8 cellular contexts compared by ENCODE assay signal in genomic region chrX:54357414-54358377, GRCh38. TPM values are rescaled to one million over a fixed set of nuclear protein-coding genes. Genes with fewer than 3 reads are reported as not detected.
A peak's percentile ranks its signal among the peaks of the same experiment; 100 is the strongest.
DNase-seq lines count a peak whose midpoint lies in the region; ATAC-seq and TF ChIP-seq lines count a peak whose summit lies in the region.

Gene WNK3 (minus strand): TSS chrX:54358046.

- H3K4me2 ChIP-seq in SK-N-SH = peak within 1 kb of the TSS; percentile 71
- peak within 1 kb of the TSS; percentile 69 for H3K4me2 ChIP-seq in osteoblast (ENCODE audit: insufficient read depth, low read length)

- H3K9me2 ChIP-seq in SK-N-SH = no peaks in the 10 kb centered on the region

- H3K4me3 ChIP-seq in AG04449 (ENCODE audit: low read depth, low read length) (peak within 1 kb of the TSS; percentile 66), SK-N-SH (ENCODE audit: low read depth in 2 of 2, low read length in 1 of 2) (peak within 1 kb of the TSS; percentile 63 to 71), heart right ventricle (peak within 1 kb of the TSS; percentile 35 to 64 (median 54)), osteoblast (ENCODE audit: insufficient read depth, low read length) (peak within 1 kb of the TSS; percentile 64)

- H3K27me3 ChIP-seq in SK-N-SH (ENCODE audit: insufficient read depth) = no peaks in the 10 kb centered on the region; the same call in 1 of the 2 replicates
- peaks cover 0 to 66% (median 0%) of the 10 kb centered on the region in 7 donors for H3K27me3 ChIP-seq in heart right ventricle
- peaks cover 22% of the 10 kb centered on the region for H3K27me3 ChIP-seq in osteoblast (ENCODE audit: insufficient read depth, low read length)

- H3K4me1 Mint-ChIP-seq in IgD-negative memory B cell (peaks cover 0 to 5% (median 3%) of the 10 kb centered on the region in 3 donors), type B pancreatic cell (ENCODE audit: unreplicated experiment) (peaks cover 7% of the 10 kb centered on the region)

- H3K9me3 ChIP-seq in SK-N-SH (no peaks in the 10 kb centered on the region), heart right ventricle (peaks cover 0 to 14% (median 0%) of the 10 kb centered on the region in 11 donors), osteoblast (ENCODE audit: low read depth, low read length) (no peaks in the 10 kb centered on the region)

- H2AFZ ChIP-seq in SK-N-SH (ENCODE audit: low read depth) (peak within 1 kb of the TSS; percentile 88; the same call in 1 of the 2 replicates), osteoblast (ENCODE audit: low read length) (peak within 1 kb of the TSS; percentile 78)

- H3K9me3 Mint-ChIP-seq in IgD-negative memory B cell = peaks cover 0 to 3% (median 0%) of the 10 kb centered on the region in 3 donors
- no peaks in the 10 kb centered on the region for H3K9me3 Mint-ChIP-seq in type B pancreatic cell

- no peak for TF ChIP-seq EP300 in SK-N-SH (IDR thresholded peaks at IDR 0.05; ENCODE audit: borderline replicate concordance in 1 of 2, low read depth in 1 of 2, low read length in 1 of 2)

- H3K36me3 ChIP-seq in SK-N-SH (replicated peaks in 1 of 2; ENCODE audit: control insufficient read depth in 1 of 2, insufficient read depth in 2 of 2, low read length in 1 of 2) = no peaks in the 10 kb centered on the region
- H3K36me3 ChIP-seq in heart right ventricle = no peaks in the 10 kb centered on the region
- no peaks in the 10 kb centered on the region for H3K36me3 ChIP-seq in osteoblast (ENCODE audit: insufficient read depth, low read length)

- 44% methylated on average over 81 of the region's 88 CpGs for WGBS in SK-N-SH (ENCODE audit: low lambda C conversion rate)
- WGBS in heart right ventricle, 2 donors = 0 to 1% methylated on average over 58 to 86 of the region's 88 CpGs

- H3F3A ChIP-seq in SK-N-SH (replicated peaks; ENCODE audit: insufficient read depth) = no peaks in the 10 kb centered on the region

- H3K27ac ChIP-seq in SK-N-SH (ENCODE audit: low read depth in 2 of 2, low read length in 1 of 2) = peak within 1 kb of the TSS; percentile 90 to 91
- H3K27ac ChIP-seq in angular gyrus (ENCODE audit: low read depth, low read length) = peak within 1 kb of the TSS; percentile 77
- H3K27ac ChIP-seq in heart right ventricle = peak within 1 kb of the TSS in 2 of 10 donors; percentile 18 to 19
- no peak within 1 kb of the TSS for H3K27ac ChIP-seq in osteoblast (ENCODE audit: low read depth, low read length)

- 0 out of 2 replicates have a peak, but pooled peaks cover 6% of the 10 kb centered on the region for H3K79me2 ChIP-seq in SK-N-SH (ENCODE audit: insufficient read depth)
- H3K79me2 ChIP-seq in osteoblast (ENCODE audit: insufficient read depth, low read length) = no peaks in the 10 kb centered on the region

- DNase-seq in AG04449 (ENCODE audit: low read depth, low spot score) = no peak
- peak; percentile 86 for DNase-seq in SK-N-SH
- peak; percentile 70 to 74 for DNase-seq in heart right ventricle
- peak; percentile 69 for DNase-seq in osteoblast (ENCODE audit: insufficient read length, low spot score, missing footprints)
- DNase-seq in type B pancreatic cell (ENCODE audit: extremely low spot score, unreplicated experiment) = peak; percentile 86
- DNase-seq in cortex of kidney (lab: John Stamatoyannopoulos, UW) = no peak

- H3K27ac Mint-ChIP-seq in IgD-negative memory B cell = peak within 1 kb of the TSS; percentile 25 to 48 (median 41)
- H3K27ac Mint-ChIP-seq in type B pancreatic cell = peak within 1 kb of the TSS; percentile 98

- peak; percentile 90 to 96 (median 95) for ATAC-seq in heart right ventricle

- CTCF ChIA-PET in AG04449 (lab: Yijun Ruan, JAX) (no interaction called here), SK-N-SH (lab: Yijun Ruan, JAX) (no interaction called here)

- H3K9ac ChIP-seq in SK-N-SH = peak within 1 kb of the TSS; percentile 79; the same call in 1 of the 2 replicates

- peaks cover 13% of the 10 kb centered on the region for H3K27me3 Mint-ChIP-seq in IgD-negative memory B cell
- no peaks in the 10 kb centered on the region for H3K27me3 Mint-ChIP-seq in type B pancreatic cell

- H3K4me1 ChIP-seq in SK-N-SH (ENCODE audit: control insufficient read depth in 1 of 2, insufficient read depth in 2 of 2, low read depth in 1 of 2, low read length in 1 of 2) (no peaks in the 10 kb centered on the region; a peak in 1 of 4 replicates), heart right ventricle (peaks cover 0 to 10% (median 3%) of the 10 kb centered on the region in 9 donors), osteoblast (ENCODE audit: insufficient read depth, low read length) (peaks cover 4% of the 10 kb centered on the region)

- POLR2A ChIA-PET in AG04449 (lab: Yijun Ruan, JAX) = interaction anchor here (0.9 to 1.0 kb wide), 2 partner anchors 83 to 186 kb away, joined by 3 read pairs; partner anchors contain the start of gene TSR2
- POLR2A ChIA-PET in SK-N-SH (lab: Yijun Ruan, JAX) = interaction anchor here (0.6 to 1.0 kb wide), 3 partner anchors 180 to 675 kb away, joined by 3 read pairs; partner anchors contain the start of gene PHF8

- TF ChIP-seq RAD21 in SK-N-SH (IDR thresholded peaks at IDR 0.05; ENCODE audit: low read length) = no peak

- peak within 1 kb of the TSS; percentile 66 to 92 (median 84) for H3K4me3 Mint-ChIP-seq in IgD-negative memory B cell
- peak within 1 kb of the TSS; percentile 97 for H3K4me3 Mint-ChIP-seq in type B pancreatic cell

- H4K20me1 ChIP-seq in SK-N-SH (ENCODE audit: insufficient read depth) = no peaks in the 10 kb centered on the region
- H4K20me1 ChIP-seq in osteoblast (ENCODE audit: insufficient read depth, low read length) = no peaks in the 10 kb centered on the region

- intact Hi-C loops in heart right ventricle (cut with DNase I) = no loop called here

- H3K36me3 Mint-ChIP-seq in IgD-negative memory B cell (no peaks in the 10 kb centered on the region), type B pancreatic cell (no peaks in the 10 kb centered on the region)

- TF ChIP-seq CTCF in AG04449 (IDR thresholded peaks at IDR 0.05; ENCODE audit: insufficient read depth, low read length, missing control alignments) (no peak), SK-N-SH (IDR thresholded peaks at IDR 0.05) (no peak), heart right ventricle (IDR thresholded peaks at IDR 0.05) (no peak), osteoblast (IDR thresholded peaks at IDR 0.05; ENCODE audit: extremely low read depth, low read depth, low read length) (no peak), type B pancreatic cell (conservative IDR thresholded peaks at IDR 0.05) (no peak)

TF ChIP-seq in SK-N-SH, 30 proteins besides CTCF, POLR2A, EP300 and RAD21:
- TF ChIP-seq RFX5 (IDR thresholded peaks at IDR 0.05; ENCODE audit: low read length) = no peak
- TF ChIP-seq REST (IDR thresholded peaks at IDR 0.05; ENCODE audit: low read depth, low read length) = no peak
- no peak for TF ChIP-seq PBX3 (IDR thresholded peaks at IDR 0.05)
- TF ChIP-seq NRF1 (IDR thresholded peaks at IDR 0.05; ENCODE audit: low read depth, low read length) = peak; percentile 58; the same call in 1 of the 2 replicates
- no peak for TF ChIP-seq EZH2phosphoT487 (IDR thresholded peaks at IDR 0.05; ENCODE audit: borderline replicate concordance, low read depth)

RNA-seq across cellular contexts. Expression of gene WNK3, which starts in this region (rescaled TPM):
- polyA plus RNA-seq in IgD-negative memory B cell = 1.2 TPM
- polyA plus RNA-seq in SK-N-SH (2012; rRNA removed) = 0.54 and 0.73 TPM in 2 replicates
- 0.66 and 0.71 TPM in 2 replicates for polyA plus RNA-seq in SK-N-SH (2012; cell fraction: cytosol; rRNA removed)
- polyA plus RNA-seq in SK-N-SH (2012; cell fraction: nucleus; rRNA removed) = 0.67 and 1.4 TPM in 2 replicates
- total RNA-seq in heart right ventricle = 1 to 10 TPM in 1 of 10 donors, under 1 TPM in 9; 0.19 to 2.3 (median 0.36) TPM
- under 1 TPM; 0.22 to 0.36 TPM for polyA plus RNA-seq in heart right ventricle
- total RNA-seq in osteoblast = 0.88 and 1.1 TPM in 2 replicates
- 8.1 and 18.5 TPM in 2 replicates for total RNA-seq in type B pancreatic cell (ENCODE audit: low replicate concordance)

Comparison
In these comparisons a context has a peak if more than half of its experiments do, and no peak if none do; other contexts are left out.
1. DNase-seq: peak in SK-N-SH (single experiment), heart right ventricle (2 of 2), osteoblast (single experiment) and type B pancreatic cell (single experiment); none in AG04449 (single experiment) and cortex of kidney (single experiment).
2. Peak in every context shown above with its lines, with median percentiles within 50 percentile points of each other: H3K4me3 ChIP-seq.